In the genomic region with DNA sequence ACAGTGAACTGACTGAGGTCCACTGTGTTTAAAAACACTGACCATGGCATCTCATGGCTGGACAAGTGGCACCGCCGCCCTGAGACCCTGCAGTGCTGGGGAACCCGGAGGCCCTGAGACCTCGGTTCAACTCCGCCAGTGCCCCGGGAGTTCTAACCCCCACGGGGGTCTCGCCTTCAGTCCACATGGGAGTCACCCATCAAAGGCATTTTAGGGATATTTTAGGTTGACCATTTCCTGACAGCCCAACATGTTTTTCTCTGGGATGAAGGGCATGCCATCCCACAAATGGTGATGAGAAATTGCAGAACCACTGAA, we compare ENCODE assay signal across 32 cellular contexts.
"Had no signal": no experiment of that assay in that cellular context is flagged by ENCODE, and none has a peak within 500 bp of the region (broad histone marks: within the 10 kb centered on the region; RNA-seq: fewer than 3 reads in every experiment).

No MANE protein-coding gene starts in this region.

- DNase-seq: effector memory CD8-positive, alpha-beta T cell; erythroblast; esophagus squamous epithelium; foreskin melanocyte; head of caudate nucleus; hippocampal formation; immature natural killer cell; islet precursor cell; kidney glomerular epithelial cell; left colon; left ventricle myocardium superior; mesenchymal stem cell; mucosa of descending colon; naive B cell; nucleus accumbens; ovary; psoas muscle; right cardiac atrium; spleen; stimulated activated CD4-positive, alpha-beta T cell treated with anti-CD3 and anti-CD28 coated beads, Interleukin-4, amount 100 ng/mL, for 4 hours; stimulated activated naive CD8-positive, alpha-beta T cell treated with anti-CD3 and anti-CD28 coated beads, Interleukin-15, Interleukin-2, amounts not matched to agents 100 U/mL and 50 U/mL, for 24 hours; substantia nigra; testis; tibial artery; upper lobe of right lung; uterus had no signal

- H3K9me3 ChIP-seq: esophagus squamous epithelium, mucosa of descending colon, ovary, psoas muscle, spleen, testis, tibial artery, upper lobe of right lung, uterus had no signal

- H3K4me2 ChIP-seq: neural progenitor cell had no signal

- H3K9me3 Mint-ChIP-seq: immature natural killer cell; mesothelial cell of epicardium; nephron; stimulated activated memory B cell treated with anti-CD40 and anti-IgM and Interleukin-4, amounts not matched to agents 10 μg/mL and 1 μg/mL and 100 μg/mL, for 72 hours had no signal

- H3K36me3 Mint-ChIP-seq: immature natural killer cell; naive B cell; stimulated activated memory B cell treated with anti-CD40 and anti-IgM and Interleukin-4, amounts not matched to agents 10 μg/mL and 1 μg/mL and 100 μg/mL, for 72 hours had no signal

- H3K4me3 ChIP-seq: coronary artery, esophagus squamous epithelium, mucosa of descending colon, neural progenitor cell, ovary, psoas muscle, skin epidermis, spleen, testis, tibial artery, upper lobe of right lung, uterus had no signal

- H3K27ac ChIP-seq: esophagus squamous epithelium, neural progenitor cell, ovary, psoas muscle, skin epidermis, spleen, testis, upper lobe of right lung, uterus had no signal

- H3K4me3 Mint-ChIP-seq: effector memory CD8-positive, alpha-beta T cell; immature natural killer cell; mesothelial cell of epicardium; naive B cell; nephron; neural progenitor cell; stimulated activated memory B cell treated with anti-CD40 and anti-IgM and Interleukin-4, amounts not matched to agents 10 μg/mL and 1 μg/mL and 100 μg/mL, for 72 hours had no signal

- H3K4me1 ChIP-seq: uterus had no signal

- ATAC-seq: effector memory CD8-positive, alpha-beta T cell; left colon; mucosa of descending colon; stimulated activated memory B cell treated with anti-CD40 and anti-IgM and Interleukin-4, amounts not matched to agents 10 μg/mL and 1 μg/mL and 100 μg/mL, for 72 hours; stimulated activated naive CD8-positive, alpha-beta T cell treated with anti-CD3 and anti-CD28 coated beads, Interleukin-15, Interleukin-2, amounts not matched to agents 100 U/mL and 50 U/mL, for 24 hours; upper lobe of right lung had no signal

- H3K27ac Mint-ChIP-seq: effector memory CD8-positive, alpha-beta T cell; immature natural killer cell; nephron; stimulated activated memory B cell treated with anti-CD40 and anti-IgM and Interleukin-4, amounts not matched to agents 10 μg/mL and 1 μg/mL and 100 μg/mL, for 72 hours had no signal

- H3K27me3 Mint-ChIP-seq: effector memory CD8-positive, alpha-beta T cell; naive B cell; stimulated activated memory B cell treated with anti-CD40 and anti-IgM and Interleukin-4, amounts not matched to agents 10 μg/mL and 1 μg/mL and 100 μg/mL, for 72 hours had no signal

- H3K27me3 ChIP-seq: esophagus squamous epithelium, neural progenitor cell, ovary, spleen, testis, tibial artery, upper lobe of right lung, uterus had no signal

- H2AFZ ChIP-seq: neural progenitor cell had no signal

- H3K9ac ChIP-seq: neural progenitor cell had no signal

- H3K36me3 ChIP-seq: esophagus squamous epithelium, neural progenitor cell, ovary, spleen, tibial artery, upper lobe of right lung, uterus had no signal
